12 cellular contexts compared by ENCODE assay signal in the genomic region with DNA sequence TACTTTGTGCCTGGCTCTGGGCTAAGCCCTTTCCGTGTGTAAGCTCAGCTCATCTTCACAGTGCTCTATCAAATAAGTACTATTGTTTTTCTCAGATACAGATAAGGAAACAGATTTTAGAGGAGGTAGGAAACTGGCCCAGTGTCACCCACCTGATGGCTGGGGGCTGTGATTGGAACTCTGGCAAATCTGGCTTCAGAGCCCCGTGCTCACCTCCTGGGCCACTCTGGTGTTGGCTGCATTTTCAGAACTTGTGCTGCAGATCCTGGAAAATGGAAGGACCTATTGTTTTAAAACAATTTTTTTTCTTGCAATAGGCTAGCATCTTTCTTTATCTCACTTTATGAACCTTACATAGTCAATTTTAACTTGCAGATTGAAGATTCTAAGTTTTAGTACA. TPM values are rescaled to one million over a fixed set of nuclear protein-coding genes. Genes with fewer than 3 reads are reported as not detected.
DNase-seq lines count a peak whose midpoint lies in the region; ATAC-seq, FAIRE-seq and TF ChIP-seq lines count a peak whose summit lies in the region.
"Had no signal": no experiment of that assay in that cellular context is flagged by ENCODE, and none has a peak within 500 bp of the region (broad histone marks: within the 10 kb centered on the region; RNA-seq: fewer than 3 reads in every experiment).

No MANE protein-coding gene starts in this region.

- H3K27me3 Mint-ChIP-seq in CD4-positive, alpha-beta T cell: no peaks in the 10 kb centered on the region
- H3K27me3 Mint-ChIP-seq in GM23338 (ENCODE audit: insufficient read depth, low read depth, poor library complexity): peaks cover 4% of the 10 kb centered on the region
- H3K27me3 Mint-ChIP-seq in activated T-helper 17 cell treated with anti-CD3 and anti-CD28 coated beads, Interleukin-2, amount 50 U/mL, for 72 hours: no peaks in the 10 kb centered on the region

- dilution Hi-C loops in keratinocyte (cut with MboI; ENCODE audit: extremely low pct_ligation_motif_present, low sequenced_read_pairs): no loop called here

- FAIRE-seq in keratinocyte (lab: Jason Lieb, UNC): no peak

- H2AFZ ChIP-seq in GM23338 (no peak overlapping the region), keratinocyte (ENCODE audit: control insufficient read depth, low read length) (no peak overlapping the region)

- intact Hi-C loops in CD4-positive, alpha-beta T cell (cut with DNase I, micrococcal nuclease): loop anchor here in 1 of 2 experiments (5.0 to 10.0 kb wide), 4 partner anchors 748 to 1260 kb away; a partner anchor contains a TSS

- peak overlapping the region; percentile 1 for H3K27ac ChIP-seq in CD4-positive, alpha-beta T cell (ENCODE audit: low read depth, low read length)
- H3K27ac ChIP-seq in GM23338 (ENCODE audit: low read depth) (peak overlapping the region; percentile 29; the same call in 1 of the 2 replicates), keratinocyte (ENCODE audit: control insufficient read depth, insufficient read depth, low read length) (no peak overlapping the region)
- H3K27ac ChIP-seq: brain microvascular endothelial cell, C4-2B, psoas muscle had no signal

- H3K4me3 ChIP-seq in GM23338: peak overlapping the region; percentile 55; the same call in 1 of the 2 replicates
- no peak overlapping the region for H3K4me3 ChIP-seq in keratinocyte (ENCODE audit: control insufficient read depth in 2 of 3, extremely low read depth in 1 of 3, insufficient read depth in 2 of 3, low read depth in 1 of 3, low read length in 3 of 3)
- H3K4me3 ChIP-seq: psoas muscle had no signal

- peak overlapping the region; percentile 6 for H3K4me3 Mint-ChIP-seq in CD4-positive, alpha-beta T cell
- H3K4me3 Mint-ChIP-seq in GM23338: peak overlapping the region; percentile 50
- peak overlapping the region; percentile 88 for H3K4me3 Mint-ChIP-seq in activated T-helper 17 cell treated with anti-CD3 and anti-CD28 coated beads, Interleukin-2, amount 50 U/mL, for 72 hours

- POLR2A ChIA-PET in CD4-positive, alpha-beta T cell (lab: Charles Lee): interaction anchor here (0.7 to 0.8 kb wide), 2 partner anchors 466 to 558 kb away, joined by 3 read pairs; no protein-coding TSS in a partner anchor

- H4K20me1 ChIP-seq in GM23338 (replicated peaks; ENCODE audit: insufficient read depth) (no peaks in the 10 kb centered on the region), keratinocyte (ENCODE audit: control insufficient read depth, extremely low read depth, insufficient read depth, low read length) (peaks cover 2% of the 10 kb centered on the region)

- peak overlapping the region; percentile 98 for H3K27ac Mint-ChIP-seq in CD4-positive, alpha-beta T cell
- H3K27ac Mint-ChIP-seq in GM23338: peak overlapping the region; percentile 82
- H3K27ac Mint-ChIP-seq in activated T-helper 17 cell treated with anti-CD3 and anti-CD28 coated beads, Interleukin-2, amount 50 U/mL, for 72 hours: peak overlapping the region; percentile 97

- TF ChIP-seq CTCF in CD4-positive, alpha-beta T cell (IDR thresholded peaks at IDR 0.05): no peak
- TF ChIP-seq CTCF in GM23338 (conservative IDR thresholded peaks at IDR 0.05; ENCODE audit: low read depth in 2 of 2) (no peak), keratinocyte (optimal IDR thresholded peaks at IDR 0.05 in 1 of 3, IDR thresholded peaks at IDR 0.05 in 1 of 3, conservative IDR thresholded peaks at IDR 0.05 in 1 of 3; ENCODE audit: extremely low read depth in 1 of 3, insufficient read depth in 2 of 3, low read length in 3 of 3) (no peak)

- H3K4me2 ChIP-seq in GM23338 (peak overlapping the region; percentile 78), keratinocyte (ENCODE audit: control insufficient read depth, extremely low read depth, insufficient read depth, low read depth, low read length) (peak overlapping the region; percentile 46)

- CTCF ChIA-PET in CD4-positive, alpha-beta T cell (lab: Charles Lee): interaction anchor here (1.0 kb wide), 2 partner anchors 8 to 35 kb away, joined by 3 read pairs; no protein-coding TSS in a partner anchor

- H3K9me2 ChIP-seq in GM23338 (ENCODE audit: insufficient read depth): no peaks in the 10 kb centered on the region

- no peak overlapping the region for H3K9ac ChIP-seq in keratinocyte (ENCODE audit: control insufficient read depth, extremely low read depth, insufficient read depth, low read length)

- H3K9me1 ChIP-seq in keratinocyte (ENCODE audit: control insufficient read depth, extremely low read depth, insufficient read depth, low read length): no peaks in the 10 kb centered on the region

- H3K9me3 ChIP-seq in CD4-positive, alpha-beta T cell (ENCODE audit: control insufficient read depth, low read length): no peaks in the 10 kb centered on the region
- no peaks in the 10 kb centered on the region for H3K9me3 ChIP-seq in keratinocyte (ENCODE audit: control insufficient read depth, low read depth, low read length)
- H3K9me3 ChIP-seq: psoas muscle had no signal

- DNase-seq in CD4-positive, alpha-beta T cell: no peak
- DNase-seq in GM23338 (ENCODE audit: low spot score) (no peak), keratinocyte (ENCODE audit: low read depth, low spot score) (no peak), left lobe of liver (ENCODE audit: low spot score) (no peak), COLO668 (lab: John Stamatoyannopoulos, UW; ENCODE audit: unreplicated experiment) (no peak), SKM-1 treated with dmso at 0.1 percent for 144 hours (lab: John Stamatoyannopoulos, UW; ENCODE audit: unreplicated experiment) (no peak)
- DNase-seq: brain microvascular endothelial cell; hypothalamus; psoas muscle; stimulated activated CD4-positive, alpha-beta T cell treated with anti-CD3 and anti-CD28 coated beads, Interleukin-4, amount 100 ng/mL, for 4 hours had no signal

- 0 out of 2 replicates have a peak, but pooled peaks cover 2% of the 10 kb centered on the region for H3K36me3 ChIP-seq in GM23338 (ENCODE audit: insufficient read depth)
- peaks cover 10 to 12% of the 10 kb centered on the region in 2 experiments for H3K36me3 ChIP-seq in keratinocyte (ENCODE audit: control insufficient read depth in 2 of 2, extremely low read depth in 1 of 2, insufficient read depth in 2 of 2, low read length in 2 of 2)

- no peaks in the 10 kb centered on the region for H3K9me3 Mint-ChIP-seq in CD4-positive, alpha-beta T cell
- no peaks in the 10 kb centered on the region for H3K9me3 Mint-ChIP-seq in GM23338
- H3K9me3 Mint-ChIP-seq in activated T-helper 17 cell treated with anti-CD3 and anti-CD28 coated beads, Interleukin-2, amount 50 U/mL, for 72 hours: no peaks in the 10 kb centered on the region

- no peaks in the 10 kb centered on the region for H3K27me3 ChIP-seq in CD4-positive, alpha-beta T cell (ENCODE audit: control insufficient read depth, insufficient read depth, low read length)
- H3K27me3 ChIP-seq in GM23338 (ENCODE audit: insufficient read depth): no peaks in the 10 kb centered on the region
- no peaks in the 10 kb centered on the region for H3K27me3 ChIP-seq in keratinocyte (ENCODE audit: control insufficient read depth, extremely low read depth, insufficient read depth, low read length)
- H3K27me3 ChIP-seq: brain microvascular endothelial cell had no signal

- no peaks in the 10 kb centered on the region for H3F3A ChIP-seq in GM23338 (replicated peaks; ENCODE audit: low read depth)

- peaks cover 87% of the 10 kb centered on the region for H3K4me1 Mint-ChIP-seq in CD4-positive, alpha-beta T cell (ENCODE audit: low read depth)
- H3K4me1 Mint-ChIP-seq in GM23338: peaks cover 75% of the 10 kb centered on the region
- H3K4me1 Mint-ChIP-seq in activated T-helper 17 cell treated with anti-CD3 and anti-CD28 coated beads, Interleukin-2, amount 50 U/mL, for 72 hours: peaks cover 49% of the 10 kb centered on the region

- no peak for ATAC-seq in CD4-positive, alpha-beta T cell (ENCODE audit: poor library complexity)
- ATAC-seq in GM23338 (no peak), left lobe of liver (no peak)
- ATAC-seq in activated T-helper 17 cell treated with anti-CD3 and anti-CD28 coated beads, Interleukin-2, amount 50 U/mL, for 72 hours (replicated peaks): no peak
- ATAC-seq: psoas muscle had no signal

- H3K4me1 ChIP-seq in GM23338 (ENCODE audit: insufficient read depth): peaks cover 89% of the 10 kb centered on the region
- H3K4me1 ChIP-seq in keratinocyte (ENCODE audit: control insufficient read depth, extremely low read depth, insufficient read depth, low read length): peaks cover 39% of the 10 kb centered on the region

- H3K79me2 ChIP-seq in GM23338 (replicated peaks; ENCODE audit: insufficient read depth) (peaks cover 94% of the 10 kb centered on the region), keratinocyte (ENCODE audit: control insufficient read depth, insufficient read depth, low read length) (peaks cover 96% of the 10 kb centered on the region)

- H3K36me3 Mint-ChIP-seq in CD4-positive, alpha-beta T cell (ENCODE audit: low read depth): peaks cover 38% of the 10 kb centered on the region
- H3K36me3 Mint-ChIP-seq in GM23338 (ENCODE audit: low read depth): peaks cover 11% of the 10 kb centered on the region; the same call in 2 of the 3 replicates
- peaks cover 84% of the 10 kb centered on the region for H3K36me3 Mint-ChIP-seq in activated T-helper 17 cell treated with anti-CD3 and anti-CD28 coated beads, Interleukin-2, amount 50 U/mL, for 72 hours (ENCODE audit: low read depth)

RNA-seq across cellular contexts. Expression of a gene that starts 5.7 kb away (rescaled TPM):
- total RNA-seq in CD4-positive, alpha-beta T cell: 100 to 1,000 TPM; 179 to 181 TPM
- total RNA-seq in GM23338 (2014; rRNA removed; shearing (Covaris generic)): 66.5 and 70.5 TPM in 2 replicates
- polyA plus RNA-seq in GM23338 (2016; fragmentation: Nextera tagmentation; extraction: Ambion mirVana) (27.7 and 31.2 TPM in 2 replicates), keratinocyte (47.3 to 69.7 TPM (median 56.7 TPM) in 3 replicates)
- 100 to 1,000 TPM in 1 of 2 donors, 10 to 100 TPM in 1; 95.3 to 130 TPM for total RNA-seq in activated T-helper 17 cell treated with anti-CD3 and anti-CD28 coated beads, Interleukin-2, amount 50 U/mL, for 72 hours
- 127 TPM for polyA plus RNA-seq in keratinocyte (2011; ENCODE audit: low read depth)
- polyA plus RNA-seq in keratinocyte (2011; cell fraction: cytosol; rRNA removed): 28.3 and 38.3 TPM in 2 replicates
- 249 and 270 TPM in 2 replicates for polyA plus RNA-seq in keratinocyte (2011; cell fraction: nucleus; rRNA removed)
- polyA plus RNA-seq in keratinocyte (2012; ENCODE audit: low replicate concordance): 39.1 and 39.3 TPM in 2 replicates
- 20.8 to 61.8 TPM (median 27.2 TPM) in 3 replicates for polyA minus RNA-seq in keratinocyte
- 14.2 TPM for polyA minus RNA-seq in keratinocyte (2011; cell fraction: cytosol; rRNA and poly(A)+ RNA removed)
- polyA minus RNA-seq in keratinocyte (2011; cell fraction: nucleus; rRNA and poly(A)+ RNA removed): 26.6 and 38.2 TPM in 2 replicates
- total RNA-seq in left lobe of liver: 25.7 TPM

RNA-seq across cellular contexts. Expression of a gene that starts 35.8 kb away (rescaled TPM):
- 10 to 100 TPM; 58.3 to 61.1 TPM for total RNA-seq in CD4-positive, alpha-beta T cell
- 24.1 and 30.0 TPM in 2 replicates for total RNA-seq in GM23338 (2014; rRNA removed; shearing (Covaris generic))
- polyA plus RNA-seq in GM23338 (2016; fragmentation: Nextera tagmentation; extraction: Ambion mirVana): 17.8 and 23.5 TPM in 2 replicates
- 10 to 100 TPM; 19.1 to 23.0 TPM for total RNA-seq in activated T-helper 17 cell treated with anti-CD3 and anti-CD28 coated beads, Interleukin-2, amount 50 U/mL, for 72 hours
- polyA plus RNA-seq in keratinocyte: 4.4 to 8.3 TPM (median 4.5 TPM) in 3 replicates
- polyA plus RNA-seq in keratinocyte (2011; ENCODE audit: low read depth): 8.1 TPM
- 2.5 and 6.6 TPM in 2 replicates for polyA plus RNA-seq in keratinocyte (2011; cell fraction: cytosol; rRNA removed)
- polyA plus RNA-seq in keratinocyte (2011; cell fraction: nucleus; rRNA removed): 21.6 and 31.6 TPM in 2 replicates
- 12.0 and 14.6 TPM in 2 replicates for polyA plus RNA-seq in keratinocyte (2012; ENCODE audit: low replicate concordance)
- polyA minus RNA-seq in keratinocyte: 4.7 to 11.1 TPM (median 7.6 TPM) in 3 replicates
- polyA minus RNA-seq in keratinocyte (2011; cell fraction: cytosol; rRNA and poly(A)+ RNA removed): 11.5 TPM
- polyA minus RNA-seq in keratinocyte (2011; cell fraction: nucleus; rRNA and poly(A)+ RNA removed): 8.9 and 12.0 TPM in 2 replicates
- 12.8 TPM for total RNA-seq in left lobe of liver

Comparison
In these comparisons a context has a peak if more than half of its experiments do, and no peak if none do; other contexts are left out.
1. H3K4me3 Mint-ChIP-seq: peak in every context shown above with its lines; median percentile 88 in activated T-helper 17 cell treated with anti-CD3 and anti-CD28 coated beads, Interleukin-2, amount 50 U/mL, for 72 hours; 50 in GM23338; 6 in CD4-positive, alpha-beta T cell.